Comparison of ENCODE assay signal across 14 cellular contexts in genomic region chr20:47546184-47547033, GRCh38. TPM values are rescaled to one million over a fixed set of nuclear protein-coding genes. Genes with fewer than 3 reads are reported as not detected.
A peak's percentile ranks its signal among the peaks of the same experiment; 100 is the strongest.
DNase-seq lines count a peak whose midpoint lies in the region; ATAC-seq and TF ChIP-seq lines count a peak whose summit lies in the region.
"Had no signal": no experiment of that assay in that cellular context is flagged by ENCODE, and none has a peak within 500 bp of the region (broad histone marks: within the 10 kb centered on the region; RNA-seq: fewer than 3 reads in every experiment).

No MANE protein-coding gene starts in this region.

- 53 to 57% (median 55%) methylated on average over 13 of the region's 13 CpGs for WGBS in ovary, 3 donors

- CTCF ChIA-PET in activated B cell treated with CpG ODN at 0.5 μM for 24 hours (lab: Charles Lee) = no interaction called here

- intact Hi-C loops in activated B cell treated with CpG ODN at 0.5 μM for 24 hours (cut with micrococcal nuclease) (no loop called here), ovary (cut with DNase I) (no loop called here), CD14-positive monocyte (cut with micrococcal nuclease) (no loop called here)

- H3K4me3 Mint-ChIP-seq in activated naive CD8-positive, alpha-beta T cell = no peak overlapping the region
- no peak overlapping the region for H3K4me3 Mint-ChIP-seq in activated naive CD8-positive, alpha-beta T cell treated with anti-CD3 and anti-CD28 coated beads for 36 hours
- no peak overlapping the region for H3K4me3 Mint-ChIP-seq in activated B cell treated with CpG ODN at 0.5 μM for 24 hours
- H3K4me3 Mint-ChIP-seq in stimulated activated memory B cell treated with anti-CD40 and anti-IgM and Interleukin-4, amounts not matched to agents 10 μg/mL and 1 μg/mL and 100 μg/mL, for 72 hours = no peak overlapping the region
- no peak overlapping the region for H3K4me3 Mint-ChIP-seq in CD14-positive monocyte

- TF ChIP-seq EP300 in ovary (IDR thresholded peaks at IDR 0.05) = no peak

- no peak overlapping the region for H3K4me3 ChIP-seq in ovary
- no peak overlapping the region for H3K4me3 ChIP-seq in effector memory CD4-positive, alpha-beta T cell (ENCODE audit: insufficient read depth, low read depth, low read length, poor library complexity, severe bottlenecking)
- H3K4me3 ChIP-seq: colonic mucosa, K562 had no signal

- TF ChIP-seq POLR2A in ovary (IDR thresholded peaks at IDR 0.05) = no peak

- no peaks in the 10 kb centered on the region for H3K27me3 ChIP-seq in ovary
- no peaks in the 10 kb centered on the region for H3K27me3 ChIP-seq in effector memory CD4-positive, alpha-beta T cell (replicated peaks; ENCODE audit: control insufficient read depth, insufficient read depth, low read length, poor library complexity, severe bottlenecking)
- H3K27me3 ChIP-seq: colonic mucosa had no signal

- H3K9me3 ChIP-seq in ovary = no peaks in the 10 kb centered on the region
- no peaks in the 10 kb centered on the region for H3K9me3 ChIP-seq in effector memory CD4-positive, alpha-beta T cell (ENCODE audit: control insufficient read depth, low read length)
- H3K9me3 ChIP-seq: colonic mucosa had no signal

- H3K4me1 Mint-ChIP-seq in activated naive CD8-positive, alpha-beta T cell (ENCODE audit: low read depth) = peaks cover 69% of the 10 kb centered on the region
- peaks cover 54% of the 10 kb centered on the region for H3K4me1 Mint-ChIP-seq in activated naive CD8-positive, alpha-beta T cell treated with anti-CD3 and anti-CD28 coated beads for 36 hours
- H3K4me1 Mint-ChIP-seq in activated B cell treated with CpG ODN at 0.5 μM for 24 hours = peaks cover 82% of the 10 kb centered on the region
- peaks cover 80% of the 10 kb centered on the region for H3K4me1 Mint-ChIP-seq in stimulated activated memory B cell treated with anti-CD40 and anti-IgM and Interleukin-4, amounts not matched to agents 10 μg/mL and 1 μg/mL and 100 μg/mL, for 72 hours
- H3K4me1 Mint-ChIP-seq in CD14-positive monocyte = peaks cover 8% of the 10 kb centered on the region

- H3K36me3 ChIP-seq in ovary = no peaks in the 10 kb centered on the region
- no peaks in the 10 kb centered on the region for H3K36me3 ChIP-seq in effector memory CD4-positive, alpha-beta T cell (ENCODE audit: control insufficient read depth, insufficient read depth, low read length)
- H3K36me3 ChIP-seq: colonic mucosa had no signal

- H3K27ac Mint-ChIP-seq in activated naive CD8-positive, alpha-beta T cell = peak overlapping the region; percentile 78
- no peak overlapping the region for H3K27ac Mint-ChIP-seq in activated naive CD8-positive, alpha-beta T cell treated with anti-CD3 and anti-CD28 coated beads for 36 hours
- H3K27ac Mint-ChIP-seq in activated B cell treated with CpG ODN at 0.5 μM for 24 hours (peak overlapping the region; percentile 30), CD14-positive monocyte (peak overlapping the region in 2 of 7 donors; percentile 5 to 52)
- H3K27ac Mint-ChIP-seq in stimulated activated memory B cell treated with anti-CD40 and anti-IgM and Interleukin-4, amounts not matched to agents 10 μg/mL and 1 μg/mL and 100 μg/mL, for 72 hours = peak overlapping the region; percentile 31

- no peaks in the 10 kb centered on the region for H3K9me3 Mint-ChIP-seq in activated naive CD8-positive, alpha-beta T cell (ENCODE audit: low read depth)
- H3K9me3 Mint-ChIP-seq in activated naive CD8-positive, alpha-beta T cell treated with anti-CD3 and anti-CD28 coated beads for 36 hours = no peaks in the 10 kb centered on the region
- H3K9me3 Mint-ChIP-seq in activated B cell treated with CpG ODN at 0.5 μM for 24 hours (no peaks in the 10 kb centered on the region), CD14-positive monocyte (no peaks in the 10 kb centered on the region)
- H3K9me3 Mint-ChIP-seq in stimulated activated memory B cell treated with anti-CD40 and anti-IgM and Interleukin-4, amounts not matched to agents 10 μg/mL and 1 μg/mL and 100 μg/mL, for 72 hours = no peaks in the 10 kb centered on the region

- no peak for ATAC-seq in activated B cell treated with CpG ODN at 0.5 μM for 24 hours (ENCODE audit: low read depth)
- ATAC-seq in stimulated activated memory B cell treated with anti-CD40 and anti-IgM and Interleukin-4, amounts not matched to agents 10 μg/mL and 1 μg/mL and 100 μg/mL, for 72 hours = no peak
- ATAC-seq: K562 had no signal

- H3K4me1 ChIP-seq in ovary (ENCODE audit: insufficient read depth) = peaks cover 5% of the 10 kb centered on the region
- no peaks in the 10 kb centered on the region for H3K4me1 ChIP-seq in effector memory CD4-positive, alpha-beta T cell (ENCODE audit: control insufficient read depth, insufficient read depth, low read length, poor library complexity, severe bottlenecking)
- H3K4me1 ChIP-seq: colonic mucosa had no signal

- H3K27me3 Mint-ChIP-seq in activated naive CD8-positive, alpha-beta T cell = no peaks in the 10 kb centered on the region
- no peaks in the 10 kb centered on the region for H3K27me3 Mint-ChIP-seq in activated naive CD8-positive, alpha-beta T cell treated with anti-CD3 and anti-CD28 coated beads for 36 hours
- H3K27me3 Mint-ChIP-seq in activated B cell treated with CpG ODN at 0.5 μM for 24 hours (no peaks in the 10 kb centered on the region), CD14-positive monocyte (ENCODE audit: low read depth in 3 of 3) (peaks cover 0 to 3% (median 0%) of the 10 kb centered on the region in 3 donors)
- H3K27me3 Mint-ChIP-seq in stimulated activated memory B cell treated with anti-CD40 and anti-IgM and Interleukin-4, amounts not matched to agents 10 μg/mL and 1 μg/mL and 100 μg/mL, for 72 hours = no peaks in the 10 kb centered on the region

- POLR2A ChIA-PET in activated B cell treated with CpG ODN at 0.5 μM for 24 hours (lab: Charles Lee) = no interaction called here

- peaks cover 10% of the 10 kb centered on the region for H3K36me3 Mint-ChIP-seq in activated naive CD8-positive, alpha-beta T cell
- peaks cover 40% of the 10 kb centered on the region for H3K36me3 Mint-ChIP-seq in activated naive CD8-positive, alpha-beta T cell treated with anti-CD3 and anti-CD28 coated beads for 36 hours
- H3K36me3 Mint-ChIP-seq in activated B cell treated with CpG ODN at 0.5 μM for 24 hours (ENCODE audit: low read depth) (peaks cover 52% of the 10 kb centered on the region), CD14-positive monocyte (peaks cover 22 to 49% of the 10 kb centered on the region in 2 donors)
- peaks cover 53% of the 10 kb centered on the region for H3K36me3 Mint-ChIP-seq in stimulated activated memory B cell treated with anti-CD40 and anti-IgM and Interleukin-4, amounts not matched to agents 10 μg/mL and 1 μg/mL and 100 μg/mL, for 72 hours

- H3K27ac ChIP-seq in ovary = no peak overlapping the region
- no peak overlapping the region for H3K27ac ChIP-seq in effector memory CD4-positive, alpha-beta T cell (ENCODE audit: insufficient read depth, low read length, poor library complexity, severe bottlenecking)
- H3K27ac ChIP-seq: colonic mucosa had no signal

- TF ChIP-seq CTCF in activated B cell treated with CpG ODN at 0.5 μM for 24 hours (IDR thresholded peaks at IDR 0.05) (no peak), ovary (IDR thresholded peaks at IDR 0.05) (no peak), CD14-positive monocyte (IDR thresholded peaks at IDR 0.05) (no peak)

- no peak for DNase-seq in activated naive CD8-positive, alpha-beta T cell treated with anti-CD3 and anti-CD28 coated beads for 36 hours
- DNase-seq in activated B cell treated with CpG ODN at 0.5 μM for 24 hours = no peak
- DNase-seq in hepatic stellate cell (ENCODE audit: low spot score) = peak; percentile 68
- no peak for DNase-seq in ovary
- DNase-seq in CD14-positive monocyte (ENCODE audit: low spot score) = no peak
- DNase-seq in effector memory CD4-positive, alpha-beta T cell = no peak
- DNase-seq: colonic mucosa; COR-L47; NCI-H524 treated with DMSO at 0.1 percent for 48 hours; stimulated activated CD4-positive, alpha-beta T cell treated with anti-CD3 and anti-CD28 coated beads, Interleukin-2, amount 100 ng/mL, for 48 hours; substantia nigra had no signal

RNA-seq across cellular contexts. Expression of gene NCOA3, which starts 44.7 kb away (rescaled TPM):
- total RNA-seq in activated naive CD8-positive, alpha-beta T cell treated with anti-CD3 and anti-CD28 coated beads for 36 hours = 10 to 100 TPM; 58.1 to 66.4 TPM
- total RNA-seq in activated B cell treated with CpG ODN at 0.5 μM for 24 hours (186 and 187 TPM in 2 replicates), ovary (10 to 100 TPM; 19.9 to 32.4 (median 26.5) TPM)
- polyA plus RNA-seq in ovary (10 to 100 TPM in 1 of 2 donors, 1 to 10 TPM in 1; 8.2 to 21.3 TPM), CD14-positive monocyte (10 to 100 TPM; 13.5 to 21.3 TPM)
